9 cellular contexts compared by ENCODE assay signal in the genomic region with DNA sequence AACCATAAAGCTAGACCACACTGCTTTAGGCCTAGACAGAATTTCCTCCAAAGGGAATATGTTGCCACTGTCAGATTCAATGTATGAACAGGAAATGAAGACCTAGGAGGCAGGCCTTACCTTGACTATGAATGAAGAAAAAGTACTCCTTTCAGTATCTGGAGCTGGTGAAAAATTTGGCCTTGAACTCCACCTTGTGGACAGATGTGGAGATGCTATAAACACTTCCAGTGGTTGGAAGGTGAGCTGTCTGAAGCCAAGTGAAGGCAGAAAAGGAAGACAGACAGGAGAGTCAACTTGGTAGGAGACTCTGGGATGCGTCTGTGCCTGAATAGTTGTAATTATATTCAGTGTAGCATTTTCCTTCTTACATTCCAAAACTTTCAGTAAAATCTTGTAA. TPM values are rescaled to one million over a fixed set of nuclear protein-coding genes. Genes with fewer than 3 reads are reported as not detected.
DNase-seq lines count a peak whose midpoint lies in the region; ATAC-seq and TF ChIP-seq lines count a peak whose summit lies in the region.
"Had no signal": no experiment of that assay in that cellular context is flagged by ENCODE, and none has a peak within 500 bp of the region (broad histone marks: within the 10 kb centered on the region; RNA-seq: fewer than 3 reads in every experiment).

No MANE protein-coding gene starts in this region.

- no peak overlapping the region for H3K27ac Mint-ChIP-seq in Calu3 (ENCODE audit: unreplicated experiment)
- H3K27ac Mint-ChIP-seq: activated naive CD8-positive, alpha-beta T cell had no signal

- no peaks in the 10 kb centered on the region for H3K4me1 ChIP-seq in osteoblast (ENCODE audit: insufficient read depth, low read length)

- DNase-seq in Calu3, result peak; percentile 53
- peak; percentile 63 for DNase-seq in NCI-H2107 treated with DMSO at 0.1 percent for 48 hours (lab: John Stamatoyannopoulos, UW; ENCODE audit: unreplicated experiment)
- peak; percentile 37 for DNase-seq in activated CD4-positive, alpha-beta T cell treated with anti-CD3 and anti-CD28 coated beads for 48 hours
- peak; percentile 57 for DNase-seq in fibroblast of mammary gland (ENCODE audit: low read depth)
- DNase-seq in osteoblast (ENCODE audit: insufficient read length, low spot score, missing footprints), result peak; percentile 39
- DNase-seq in NCI-H187 (lab: John Stamatoyannopoulos, UW), result no peak

- H3K27me3 ChIP-seq in osteoblast (ENCODE audit: insufficient read depth, low read length), result no peaks in the 10 kb centered on the region

- no peak for TF ChIP-seq CTCF in Calu3 (IDR thresholded peaks at IDR 0.05; ENCODE audit: unreplicated experiment)
- peak; percentile 74 for TF ChIP-seq CTCF in fibroblast of mammary gland (conservative IDR thresholded peaks at IDR 0.05; ENCODE audit: control insufficient read depth, insufficient read depth, low read depth, low read length)
- peak; percentile 65 for TF ChIP-seq CTCF in osteoblast (IDR thresholded peaks at IDR 0.05; ENCODE audit: extremely low read depth, low read depth, low read length)

- ATAC-seq in GM18870 (IDR thresholded peaks at IDR 0.05; ENCODE audit: unreplicated experiment) (peak; percentile 92), HG03025 (IDR thresholded peaks at IDR 0.05; ENCODE audit: low FRiP score, unreplicated experiment) (peak; percentile 96)

- CTCF ChIA-PET in Calu3 (lab: Charles Lee), result interaction anchor here (0.9 kb wide), 1 partner anchor 18 kb away, joined by 4 read pairs; a partner anchor contains a TSS

- H3K27ac ChIP-seq in osteoblast (ENCODE audit: low read depth, low read length), result no peak overlapping the region

- H3K9me3 ChIP-seq in osteoblast (ENCODE audit: low read depth, low read length), result no peaks in the 10 kb centered on the region

- H3K27me3 Mint-ChIP-seq in Calu3 (ENCODE audit: unreplicated experiment), result no peaks in the 10 kb centered on the region
- H3K27me3 Mint-ChIP-seq: activated naive CD8-positive, alpha-beta T cell had no signal

- no TSS peak for BruUV-seq in Calu3 (replicated peaks; lab: Mats Ljungman, UMichigan)

- no peak overlapping the region for H2AFZ ChIP-seq in osteoblast (ENCODE audit: low read length)

- H3K4me3 Mint-ChIP-seq in Calu3 (ENCODE audit: low read depth, unreplicated experiment), result no peak overlapping the region
- H3K4me3 Mint-ChIP-seq: activated naive CD8-positive, alpha-beta T cell had no signal

- H3K4me3 ChIP-seq in fibroblast of mammary gland (ENCODE audit: control insufficient read depth, low read depth, low read length), result no peak overlapping the region
- H3K4me3 ChIP-seq in osteoblast (ENCODE audit: insufficient read depth, low read length), result no peak overlapping the region

- H3K79me2 ChIP-seq in osteoblast (ENCODE audit: insufficient read depth, low read length), result no peaks in the 10 kb centered on the region

- no peaks in the 10 kb centered on the region for H3K9me3 Mint-ChIP-seq in Calu3 (ENCODE audit: low read depth, unreplicated experiment)

- peaks cover 2% of the 10 kb centered on the region for H3K36me3 ChIP-seq in osteoblast (ENCODE audit: insufficient read depth, low read length)

- intact Hi-C loops in Calu3 (cut with micrococcal nuclease; ENCODE audit: unreplicated experiment), result no loop called here

- peaks cover 8% of the 10 kb centered on the region for H3K4me1 Mint-ChIP-seq in Calu3 (ENCODE audit: low read depth, unreplicated experiment)

- H3K36me3 Mint-ChIP-seq in Calu3 (ENCODE audit: insufficient read depth, unreplicated experiment), result peaks cover 5% of the 10 kb centered on the region

- no peak overlapping the region for H3K4me2 ChIP-seq in osteoblast (ENCODE audit: insufficient read depth, low read length)

- no peaks in the 10 kb centered on the region for H4K20me1 ChIP-seq in osteoblast (ENCODE audit: insufficient read depth, low read length)

RNA-seq across cellular contexts. Expression of a gene that starts 17.2 kb away (rescaled TPM):
- total RNA-seq in Calu3 (2022) (19.4 and 26.2 TPM in 2 replicates), osteoblast (10.9 and 11.2 TPM in 2 replicates)

Comparison
In these comparisons a context has a peak if more than half of its experiments do, and no peak if none do; other contexts are left out.
1. DNase-seq: peak in Calu3 (single experiment), NCI-H2107 treated with DMSO at 0.1 percent for 48 hours (single experiment), activated CD4-positive, alpha-beta T cell treated with anti-CD3 and anti-CD28 coated beads for 48 hours (single experiment), fibroblast of mammary gland (single experiment) and osteoblast (single experiment); none in NCI-H187 (0 of 2).